Comparison of ENCODE assay signal across 1 cellular context in the genomic region with DNA sequence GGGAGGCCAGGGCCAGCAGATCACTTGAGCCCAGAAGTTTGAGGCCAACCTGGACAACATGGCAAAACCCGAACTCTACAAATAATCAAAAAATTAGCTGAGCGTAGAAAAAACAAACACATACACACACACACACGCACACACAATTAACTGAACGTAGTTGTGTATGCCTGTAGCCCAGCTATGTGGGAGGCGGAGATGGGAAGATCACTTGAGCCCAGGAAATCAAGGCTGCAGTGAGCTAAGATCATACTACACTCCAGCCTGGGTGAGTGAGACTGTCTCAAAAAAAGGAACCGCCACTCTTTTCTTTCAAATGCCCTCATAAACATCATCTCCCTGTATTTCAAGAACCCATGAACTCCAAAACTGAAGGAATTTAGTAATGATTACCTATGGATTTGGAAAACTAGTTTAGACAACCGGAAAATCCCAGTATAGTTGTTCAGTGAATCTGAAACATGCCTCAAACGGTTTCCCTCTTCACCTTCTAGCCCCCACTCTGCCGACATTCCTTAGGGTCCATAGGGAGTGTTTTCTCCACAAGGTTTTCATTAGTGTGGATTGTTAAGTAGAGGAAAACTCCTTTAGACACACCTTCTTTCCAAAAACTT.
TF ChIP-seq lines count a peak whose summit lies in the region.

No MANE protein-coding gene starts in this region.

TF ChIP-seq in K562, 482 proteins besides CTCF, POLR2A, EP300 and RAD21 (continued from another document and continues in another):
- TF ChIP-seq, protein P1, sequence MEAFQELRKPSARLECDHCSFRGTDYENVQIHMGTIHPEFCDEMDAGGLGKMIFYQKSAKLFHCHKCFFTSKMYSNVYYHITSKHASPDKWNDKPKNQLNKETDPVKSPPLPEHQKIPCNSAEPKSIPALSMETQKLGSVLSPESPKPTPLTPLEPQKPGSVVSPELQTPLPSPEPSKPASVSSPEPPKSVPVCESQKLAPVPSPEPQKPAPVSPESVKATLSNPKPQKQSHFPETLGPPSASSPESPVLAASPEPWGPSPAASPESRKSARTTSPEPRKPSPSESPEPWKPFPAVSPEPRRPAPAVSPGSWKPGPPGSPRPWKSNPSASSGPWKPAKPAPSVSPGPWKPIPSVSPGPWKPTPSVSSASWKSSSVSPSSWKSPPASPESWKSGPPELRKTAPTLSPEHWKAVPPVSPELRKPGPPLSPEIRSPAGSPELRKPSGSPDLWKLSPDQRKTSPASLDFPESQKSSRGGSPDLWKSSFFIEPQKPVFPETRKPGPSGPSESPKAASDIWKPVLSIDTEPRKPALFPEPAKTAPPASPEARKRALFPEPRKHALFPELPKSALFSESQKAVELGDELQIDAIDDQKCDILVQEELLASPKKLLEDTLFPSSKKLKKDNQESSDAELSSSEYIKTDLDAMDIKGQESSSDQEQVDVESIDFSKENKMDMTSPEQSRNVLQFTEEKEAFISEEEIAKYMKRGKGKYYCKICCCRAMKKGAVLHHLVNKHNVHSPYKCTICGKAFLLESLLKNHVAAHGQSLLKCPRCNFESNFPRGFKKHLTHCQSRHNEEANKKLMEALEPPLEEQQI (IDR thresholded peaks at IDR 0.05), result no peak
- TF ChIP-seq ZNF561 (CRISPR knock-in tag; conservative IDR thresholded peaks at IDR 0.05), result peak; percentile 86
- TF ChIP-seq CREB5 (CRISPR knock-in tag; IDR thresholded peaks at IDR 0.05), result peak; percentile 95
- TF ChIP-seq, protein P2, sequence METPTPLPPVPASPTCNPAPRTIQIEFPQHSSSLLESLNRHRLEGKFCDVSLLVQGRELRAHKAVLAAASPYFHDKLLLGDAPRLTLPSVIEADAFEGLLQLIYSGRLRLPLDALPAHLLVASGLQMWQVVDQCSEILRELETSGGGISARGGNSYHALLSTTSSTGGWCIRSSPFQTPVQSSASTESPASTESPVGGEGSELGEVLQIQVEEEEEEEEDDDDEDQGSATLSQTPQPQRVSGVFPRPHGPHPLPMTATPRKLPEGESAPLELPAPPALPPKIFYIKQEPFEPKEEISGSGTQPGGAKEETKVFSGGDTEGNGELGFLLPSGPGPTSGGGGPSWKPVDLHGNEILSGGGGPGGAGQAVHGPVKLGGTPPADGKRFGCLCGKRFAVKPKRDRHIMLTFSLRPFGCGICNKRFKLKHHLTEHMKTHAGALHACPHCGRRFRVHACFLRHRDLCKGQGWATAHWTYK (CRISPR knock-in tag; IDR thresholded peaks at IDR 0.05), result peak; percentile 98
- peak; percentile 54; the same call in 1 of the 2 replicates for TF ChIP-seq TFE3 (CRISPR knock-in tag; IDR thresholded peaks at IDR 0.05)
- no peak for TF ChIP-seq U2AF1 (optimal IDR thresholded peaks at IDR 0.05; ENCODE audit: low read depth, low read length)
- TF ChIP-seq GATAD2B (IDR thresholded peaks at IDR 0.05; ENCODE audit: borderline replicate concordance), result no peak
- TF ChIP-seq ZBTB8A (IDR thresholded peaks at IDR 0.05; ENCODE audit: partially characterized antibody), result no peak
- peak; percentile 68; the same call in 1 of the 2 replicates for TF ChIP-seq ZNF695 (CRISPR knock-in tag; IDR thresholded peaks at IDR 0.05)
- TF ChIP-seq ZNF696 (CRISPR knock-in tag; conservative IDR thresholded peaks at IDR 0.05), result peak; percentile 88
- TF ChIP-seq, protein P3, sequence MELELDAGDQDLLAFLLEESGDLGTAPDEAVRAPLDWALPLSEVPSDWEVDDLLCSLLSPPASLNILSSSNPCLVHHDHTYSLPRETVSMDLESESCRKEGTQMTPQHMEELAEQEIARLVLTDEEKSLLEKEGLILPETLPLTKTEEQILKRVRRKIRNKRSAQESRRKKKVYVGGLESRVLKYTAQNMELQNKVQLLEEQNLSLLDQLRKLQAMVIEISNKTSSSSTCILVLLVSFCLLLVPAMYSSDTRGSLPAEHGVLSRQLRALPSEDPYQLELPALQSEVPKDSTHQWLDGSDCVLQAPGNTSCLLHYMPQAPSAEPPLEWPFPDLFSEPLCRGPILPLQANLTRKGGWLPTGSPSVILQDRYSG (tag; conservative IDR thresholded peaks at IDR 0.05; ENCODE audit: low read depth), result no peak
- TF ChIP-seq MECOM (CRISPR knock-in tag; IDR thresholded peaks at IDR 0.05), result no peak
- TF ChIP-seq CBX8 (IDR thresholded peaks at IDR 0.05; ENCODE audit: borderline replicate concordance, extremely low read depth, low read depth, low read length, poor library complexity, severe bottlenecking), result no peak
- TF ChIP-seq MTF1 (CRISPR knock-in tag; IDR thresholded peaks at IDR 0.05; ENCODE audit: borderline replicate concordance), result no peak
- TF ChIP-seq ZNF431 (CRISPR knock-in tag; IDR thresholded peaks at IDR 0.05), result no peak
- TF ChIP-seq EWSR1 (IDR thresholded peaks at IDR 0.05; ENCODE audit: borderline replicate concordance, low read depth, partially characterized antibody), result peak; percentile 93
- TF ChIP-seq, protein P4, sequence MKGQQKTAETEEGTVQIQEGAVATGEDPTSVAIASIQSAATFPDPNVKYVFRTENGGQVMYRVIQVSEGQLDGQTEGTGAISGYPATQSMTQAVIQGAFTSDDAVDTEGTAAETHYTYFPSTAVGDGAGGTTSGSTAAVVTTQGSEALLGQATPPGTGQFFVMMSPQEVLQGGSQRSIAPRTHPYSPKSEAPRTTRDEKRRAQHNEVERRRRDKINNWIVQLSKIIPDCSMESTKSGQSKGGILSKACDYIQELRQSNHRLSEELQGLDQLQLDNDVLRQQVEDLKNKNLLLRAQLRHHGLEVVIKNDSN (CRISPR knock-in tag; IDR thresholded peaks at IDR 0.05), result no peak
- TF ChIP-seq RBBP5 (IDR thresholded peaks at IDR 0.05; ENCODE audit: borderline replicate concordance, insufficient read depth, low read length, poor library complexity, severe bottlenecking), result no peak
- TF ChIP-seq POLR2B (IDR thresholded peaks at IDR 0.05; ENCODE audit: low read depth, partially characterized antibody), result peak; percentile 99
- TF ChIP-seq, protein P5, sequence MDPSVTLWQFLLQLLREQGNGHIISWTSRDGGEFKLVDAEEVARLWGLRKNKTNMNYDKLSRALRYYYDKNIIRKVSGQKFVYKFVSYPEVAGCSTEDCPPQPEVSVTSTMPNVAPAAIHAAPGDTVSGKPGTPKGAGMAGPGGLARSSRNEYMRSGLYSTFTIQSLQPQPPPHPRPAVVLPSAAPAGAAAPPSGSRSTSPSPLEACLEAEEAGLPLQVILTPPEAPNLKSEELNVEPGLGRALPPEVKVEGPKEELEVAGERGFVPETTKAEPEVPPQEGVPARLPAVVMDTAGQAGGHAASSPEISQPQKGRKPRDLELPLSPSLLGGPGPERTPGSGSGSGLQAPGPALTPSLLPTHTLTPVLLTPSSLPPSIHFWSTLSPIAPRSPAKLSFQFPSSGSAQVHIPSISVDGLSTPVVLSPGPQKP (CRISPR knock-in tag; IDR thresholded peaks at IDR 0.05), result no peak
- TF ChIP-seq CTBP1 (IDR thresholded peaks at IDR 0.05; ENCODE audit: borderline replicate concordance), result 0 out of 2 replicates have a peak, but pooled peaks have one; percentile 12
- peak; percentile 55 for TF ChIP-seq TAF1 (IDR thresholded peaks at IDR 0.05; ENCODE audit: control insufficient read depth, extremely low read depth, insufficient read depth, low read length, severe bottlenecking)
- TF ChIP-seq VEZF1 (CRISPR knock-in tag; IDR thresholded peaks at IDR 0.05), result 0 out of 2 replicates have a peak, but pooled peaks have one; percentile 5
- TF ChIP-seq ZEB2 (IDR thresholded peaks at IDR 0.05), result no peak
- TF ChIP-seq NR2F6 (CRISPR knock-in tag; IDR thresholded peaks at IDR 0.05), result peak; percentile 67
- TF ChIP-seq RERE (CRISPR knock-in tag; IDR thresholded peaks at IDR 0.05; ENCODE audit: borderline replicate concordance), result no peak
- TF ChIP-seq, protein P6, sequence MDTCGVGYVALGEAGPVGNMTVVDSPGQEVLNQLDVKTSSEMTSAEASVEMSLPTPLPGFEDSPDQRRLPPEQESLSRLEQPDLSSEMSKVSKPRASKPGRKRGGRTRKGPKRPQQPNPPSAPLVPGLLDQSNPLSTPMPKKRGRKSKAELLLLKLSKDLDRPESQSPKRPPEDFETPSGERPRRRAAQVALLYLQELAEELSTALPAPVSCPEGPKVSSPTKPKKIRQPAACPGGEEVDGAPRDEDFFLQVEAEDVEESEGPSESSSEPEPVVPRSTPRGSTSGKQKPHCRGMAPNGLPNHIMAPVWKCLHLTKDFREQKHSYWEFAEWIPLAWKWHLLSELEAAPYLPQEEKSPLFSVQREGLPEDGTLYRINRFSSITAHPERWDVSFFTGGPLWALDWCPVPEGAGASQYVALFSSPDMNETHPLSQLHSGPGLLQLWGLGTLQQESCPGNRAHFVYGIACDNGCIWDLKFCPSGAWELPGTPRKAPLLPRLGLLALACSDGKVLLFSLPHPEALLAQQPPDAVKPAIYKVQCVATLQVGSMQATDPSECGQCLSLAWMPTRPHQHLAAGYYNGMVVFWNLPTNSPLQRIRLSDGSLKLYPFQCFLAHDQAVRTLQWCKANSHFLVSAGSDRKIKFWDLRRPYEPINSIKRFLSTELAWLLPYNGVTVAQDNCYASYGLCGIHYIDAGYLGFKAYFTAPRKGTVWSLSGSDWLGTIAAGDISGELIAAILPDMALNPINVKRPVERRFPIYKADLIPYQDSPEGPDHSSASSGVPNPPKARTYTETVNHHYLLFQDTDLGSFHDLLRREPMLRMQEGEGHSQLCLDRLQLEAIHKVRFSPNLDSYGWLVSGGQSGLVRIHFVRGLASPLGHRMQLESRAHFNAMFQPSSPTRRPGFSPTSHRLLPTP (IDR thresholded peaks at IDR 0.05; ENCODE audit: borderline replicate concordance, extremely low read depth, insufficient read length), result no peak
- TF ChIP-seq, protein P7, sequence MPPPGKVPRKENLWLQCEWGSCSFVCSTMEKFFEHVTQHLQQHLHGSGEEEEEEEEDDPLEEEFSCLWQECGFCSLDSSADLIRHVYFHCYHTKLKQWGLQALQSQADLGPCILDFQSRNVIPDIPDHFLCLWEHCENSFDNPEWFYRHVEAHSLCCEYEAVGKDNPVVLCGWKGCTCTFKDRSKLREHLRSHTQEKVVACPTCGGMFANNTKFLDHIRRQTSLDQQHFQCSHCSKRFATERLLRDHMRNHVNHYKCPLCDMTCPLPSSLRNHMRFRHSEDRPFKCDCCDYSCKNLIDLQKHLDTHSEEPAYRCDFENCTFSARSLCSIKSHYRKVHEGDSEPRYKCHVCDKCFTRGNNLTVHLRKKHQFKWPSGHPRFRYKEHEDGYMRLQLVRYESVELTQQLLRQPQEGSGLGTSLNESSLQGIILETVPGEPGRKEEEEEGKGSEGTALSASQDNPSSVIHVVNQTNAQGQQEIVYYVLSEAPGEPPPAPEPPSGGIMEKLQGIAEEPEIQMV (tag; conservative IDR thresholded peaks at IDR 0.05; ENCODE audit: low read depth), result no peak
